ENCODE assay signal across 18 cellular contexts in genomic region chr2:117987121-117987520, GRCh38. TPM values are rescaled to one million over a fixed set of nuclear protein-coding genes. Genes with fewer than 3 reads are reported as not detected.
DNase-seq lines count a peak whose midpoint lies in the region; ATAC-seq and TF ChIP-seq lines count a peak whose summit lies in the region.
"Had no signal": no experiment of that assay in that cellular context is flagged by ENCODE, and none has a peak within 500 bp of the region (broad histone marks: within the 10 kb centered on the region; RNA-seq: fewer than 3 reads in every experiment).

No MANE protein-coding gene starts in this region.

- no peaks in the 10 kb centered on the region for H3K9me3 ChIP-seq in CD4-positive, alpha-beta T cell (ENCODE audit: control insufficient read depth, low read length)
- no peaks in the 10 kb centered on the region for H3K9me3 ChIP-seq in aorta (ENCODE audit: control insufficient read depth, low read length)
- H3K9me3 ChIP-seq: BLaER1, Caco-2, HAP-1 had no signal

- H3K4me3 ChIP-seq in GM23338 (no peak overlapping the region), aorta (ENCODE audit: low read length in 2 of 2) (no peak overlapping the region)
- H3K4me3 ChIP-seq: BLaER1, HAP-1 had no signal

- no peak overlapping the region for H3K27ac ChIP-seq in CD4-positive, alpha-beta T cell (ENCODE audit: low read depth, low read length)
- H3K27ac ChIP-seq in GM23338 (ENCODE audit: low read depth), result no peak overlapping the region
- H3K27ac ChIP-seq in aorta (ENCODE audit: low read depth in 1 of 2, low read length in 2 of 2), result no peak overlapping the region
- H3K27ac ChIP-seq: BLaER1, C4-2B had no signal

- H4K20me1 ChIP-seq in GM23338 (replicated peaks; ENCODE audit: insufficient read depth), result peaks cover 13% of the 10 kb centered on the region
- H4K20me1 ChIP-seq: BLaER1 had no signal

- intact Hi-C loops in CD4-positive, alpha-beta T cell (cut with DNase I, micrococcal nuclease), result no loop called here
- intact Hi-C loops in aorta (cut with DNase I), result no loop called here

- no peak for DNase-seq in CD4-positive, alpha-beta T cell
- DNase-seq in GM23338 (ENCODE audit: low spot score) (no peak), memory B cell (ENCODE audit: low spot score in 2 of 2) (no peak), AG20443 (ENCODE audit: low spot score) (no peak), NCI-H345 (lab: John Stamatoyannopoulos, UW) (no peak), aorta (no peak)
- DNase-seq in central memory CD8-positive, alpha-beta T cell (ENCODE audit: low spot score in 2 of 2), result no peak
- DNase-seq: Caco-2; CD4-positive, alpha-beta memory T cell; DMS153; DND-41; GOT3; HFFc6 had no signal

- peaks cover 96% of the 10 kb centered on the region for H3K36me3 Mint-ChIP-seq in CD4-positive, alpha-beta T cell (ENCODE audit: low read depth)
- peaks cover 4% of the 10 kb centered on the region; the same call in 1 of the 3 replicates for H3K36me3 Mint-ChIP-seq in GM23338 (ENCODE audit: low read depth)
- peaks cover 57% of the 10 kb centered on the region for H3K36me3 Mint-ChIP-seq in central memory CD8-positive, alpha-beta T cell (ENCODE audit: insufficient read depth)
- peaks cover 44% of the 10 kb centered on the region for H3K36me3 Mint-ChIP-seq in memory B cell

- no peaks in the 10 kb centered on the region for H3K4me1 ChIP-seq in GM23338 (ENCODE audit: insufficient read depth)
- no peaks in the 10 kb centered on the region for H3K4me1 ChIP-seq in aorta (ENCODE audit: control insufficient read depth in 1 of 2, insufficient read depth in 2 of 2, low read length in 2 of 2)
- H3K4me1 ChIP-seq: BLaER1, HAP-1 had no signal

- H3K27ac Mint-ChIP-seq in CD4-positive, alpha-beta T cell, result peak overlapping the region; percentile 17
- H3K27ac Mint-ChIP-seq in GM23338 (0 out of 2 replicates have a peak overlapping the region, but pooled peaks have one; percentile 56), memory B cell (peak overlapping the region; percentile 72)
- peak overlapping the region; percentile 25 for H3K27ac Mint-ChIP-seq in central memory CD8-positive, alpha-beta T cell (ENCODE audit: low read depth)
- H3K27ac Mint-ChIP-seq: B cell, HFFc6 had no signal

- WGBS in aorta, 2 donors, result 90 to 98% methylated on average over 2 of the region's 2 CpGs

- H3K9me2 ChIP-seq in GM23338 (ENCODE audit: insufficient read depth), result no peaks in the 10 kb centered on the region

- H2AFZ ChIP-seq in GM23338, result no peak overlapping the region

- CTCF ChIA-PET in CD4-positive, alpha-beta T cell (lab: Charles Lee), result interaction anchor here (3.0 kb wide), 1 partner anchor 16 kb away, joined by 10 read pairs; no protein-coding TSS in a partner anchor

- no peaks in the 10 kb centered on the region for H3F3A ChIP-seq in GM23338 (replicated peaks; ENCODE audit: low read depth)

- H3K36me3 ChIP-seq in GM23338 (ENCODE audit: insufficient read depth), result no peaks in the 10 kb centered on the region
- H3K36me3 ChIP-seq in aorta (ENCODE audit: control insufficient read depth in 1 of 2, insufficient read depth in 2 of 2, low read length in 1 of 2), result peaks cover 4 to 11% of the 10 kb centered on the region in 2 donors

- POLR2A ChIA-PET in CD4-positive, alpha-beta T cell (lab: Charles Lee), result no interaction called here

- no peak for TF ChIP-seq CTCF in CD4-positive, alpha-beta T cell (IDR thresholded peaks at IDR 0.05)
- TF ChIP-seq CTCF in GM23338 (conservative IDR thresholded peaks at IDR 0.05; ENCODE audit: low read depth in 2 of 2), result no peak

- no peaks in the 10 kb centered on the region for H3K27me3 ChIP-seq in CD4-positive, alpha-beta T cell (ENCODE audit: control insufficient read depth, insufficient read depth, low read length)
- H3K27me3 ChIP-seq in GM23338 (ENCODE audit: insufficient read depth) (no peaks in the 10 kb centered on the region), aorta (ENCODE audit: control insufficient read depth in 1 of 2, insufficient read depth in 2 of 2, low read length in 1 of 2) (no peaks in the 10 kb centered on the region)
- H3K27me3 ChIP-seq: BLaER1 had no signal

- H3K27me3 Mint-ChIP-seq in CD4-positive, alpha-beta T cell, result no peaks in the 10 kb centered on the region
- H3K27me3 Mint-ChIP-seq in GM23338 (ENCODE audit: insufficient read depth, low read depth, poor library complexity), result no peaks in the 10 kb centered on the region
- no peaks in the 10 kb centered on the region for H3K27me3 Mint-ChIP-seq in central memory CD8-positive, alpha-beta T cell
- no peaks in the 10 kb centered on the region for H3K27me3 Mint-ChIP-seq in memory B cell
- H3K27me3 Mint-ChIP-seq: B cell; CD4-positive, alpha-beta memory T cell had no signal

- H3K9me3 Mint-ChIP-seq in CD4-positive, alpha-beta T cell, result no peaks in the 10 kb centered on the region
- H3K9me3 Mint-ChIP-seq in GM23338, result no peaks in the 10 kb centered on the region
- H3K9me3 Mint-ChIP-seq in central memory CD8-positive, alpha-beta T cell, result no peaks in the 10 kb centered on the region
- no peaks in the 10 kb centered on the region for H3K9me3 Mint-ChIP-seq in memory B cell
- H3K9me3 Mint-ChIP-seq: CD4-positive, alpha-beta memory T cell; HFFc6 had no signal

- peaks cover 4% of the 10 kb centered on the region for H3K4me1 Mint-ChIP-seq in CD4-positive, alpha-beta T cell (ENCODE audit: low read depth)
- H3K4me1 Mint-ChIP-seq in GM23338 (peaks cover 9% of the 10 kb centered on the region; the same call in 2 of the 3 replicates), memory B cell (peaks cover 4% of the 10 kb centered on the region)
- H3K4me1 Mint-ChIP-seq in central memory CD8-positive, alpha-beta T cell, result peaks cover 24% of the 10 kb centered on the region
- H3K4me1 Mint-ChIP-seq: B cell had no signal

- ATAC-seq in CD4-positive, alpha-beta T cell (ENCODE audit: poor library complexity), result no peak
- ATAC-seq in GM23338, result no peak
- no peak for ATAC-seq in central memory CD8-positive, alpha-beta T cell (replicated peaks; ENCODE audit: extremely low read depth, poor library complexity, severe bottlenecking)
- no peak for ATAC-seq in memory B cell (ENCODE audit: low read depth)
- no peak for ATAC-seq in GM19023 (IDR thresholded peaks at IDR 0.05; ENCODE audit: unreplicated experiment)
- no peak for ATAC-seq in aorta (ENCODE audit: low FRiP score)

- no peak overlapping the region for H3K4me2 ChIP-seq in GM23338
- H3K4me2 ChIP-seq: BLaER1 had no signal

- H3K79me2 ChIP-seq in GM23338 (replicated peaks; ENCODE audit: insufficient read depth), result no peaks in the 10 kb centered on the region

- H3K4me3 Mint-ChIP-seq in CD4-positive, alpha-beta T cell, result no peak overlapping the region
- H3K4me3 Mint-ChIP-seq in GM23338, result no peak overlapping the region
- no peak overlapping the region for H3K4me3 Mint-ChIP-seq in central memory CD8-positive, alpha-beta T cell
- no peak overlapping the region for H3K4me3 Mint-ChIP-seq in memory B cell
- H3K4me3 Mint-ChIP-seq: B cell; CD4-positive, alpha-beta memory T cell; HFFc6 had no signal

TF ChIP-seq in GM23338, 12 proteins besides CTCF, POLR2A, EP300 and RAD21 (continues in another document):
- TF ChIP-seq ZNF331 (CRISPR knock-in tag; IDR thresholded peaks at IDR 0.05; ENCODE audit: low read depth) (no peak), JUNB (IDR thresholded peaks at IDR 0.05; ENCODE audit: unreplicated experiment) (no peak)

RNA-seq across cellular contexts. Expression of gene CCDC93, which starts 26.7 kb away (rescaled TPM):
- 10 to 100 TPM; 62.2 to 64.5 TPM for total RNA-seq in CD4-positive, alpha-beta T cell
- 9.8 and 13.1 TPM in 2 replicates for total RNA-seq in GM23338 (2014; rRNA removed; shearing (Covaris generic))
- polyA plus RNA-seq in GM23338 (2016; fragmentation: Nextera tagmentation; extraction: Ambion mirVana) (12.3 and 16.8 TPM in 2 replicates), aorta (10 to 100 TPM in 1 of 2 donors, 1 to 10 TPM in 1; 5.8 to 12.1 TPM)
- 10 to 100 TPM; 34.8 to 42.8 TPM for total RNA-seq in aorta

Comparison
In these comparisons a context has a peak if more than half of its experiments do, and no peak if none do; other contexts are left out.
1. H3K27ac Mint-ChIP-seq: peak in every context shown above with its lines; median percentile 72 in memory B cell; 56 in GM23338; 25 in central memory CD8-positive, alpha-beta T cell; 17 in CD4-positive, alpha-beta T cell.